8 cellular contexts compared by ENCODE assay signal in genomic region chr1:27153549-27153886, GRCh38. TPM values are rescaled to one million over a fixed set of nuclear protein-coding genes. Genes with fewer than 3 reads are reported as not detected.
DNase-seq lines count a peak whose midpoint lies in the region; ATAC-seq and TF ChIP-seq lines count a peak whose summit lies in the region.

No MANE protein-coding gene starts in this region.

- intact Hi-C loops in esophagus squamous epithelium (cut with DNase I): no loop called here

- H3K9me3 ChIP-seq in esophagus squamous epithelium: no peaks in the 10 kb centered on the region

- H3K27me3 Mint-ChIP-seq in progenitor cell of endocrine pancreas: no peaks in the 10 kb centered on the region

- POLR2A ChIA-PET in RWPE1 (lab: Yijun Ruan, JAX; ENCODE audit: low non-redundant PET): interaction anchor here (0.8 to 1.8 kb wide), 2 partner anchors 42 to 52 kb away, joined by 3 to 13 read pairs; no protein-coding TSS in a partner anchor

- ATAC-seq in GM19467 (IDR thresholded peaks at IDR 0.05; ENCODE audit: unreplicated experiment): no peak
- ATAC-seq in GM21423 (IDR thresholded peaks at IDR 0.05; ENCODE audit: unreplicated experiment): no peak

- TF ChIP-seq CTCF in RWPE1 (conservative IDR thresholded peaks at IDR 0.05; ENCODE audit: low read depth) (no peak), esophagus squamous epithelium (IDR thresholded peaks at IDR 0.05) (no peak), progenitor cell of endocrine pancreas (IDR thresholded peaks at IDR 0.05; ENCODE audit: unreplicated experiment) (no peak)

- peaks cover 34 to 70% (median 43%) of the 10 kb centered on the region in 3 donors for H3K4me1 ChIP-seq in esophagus squamous epithelium

- H3K4me3 ChIP-seq in esophagus squamous epithelium: peak overlapping the region; percentile 72 to 86 (median 76)

- no peaks in the 10 kb centered on the region for H3K27me3 ChIP-seq in esophagus squamous epithelium

- H3K4me1 Mint-ChIP-seq in progenitor cell of endocrine pancreas (ENCODE audit: low read depth): peaks cover 34% of the 10 kb centered on the region

- H3K36me3 ChIP-seq in esophagus squamous epithelium: no peaks in the 10 kb centered on the region

- peak overlapping the region; percentile 92 for H3K27ac Mint-ChIP-seq in progenitor cell of endocrine pancreas

- TF ChIP-seq POLR2A in esophagus squamous epithelium (IDR thresholded peaks at IDR 0.05): no peak

- no peaks in the 10 kb centered on the region for H3K36me3 Mint-ChIP-seq in progenitor cell of endocrine pancreas (ENCODE audit: insufficient read depth)

- CTCF ChIA-PET in RWPE1 (lab: Yijun Ruan, JAX): interaction anchor here (0.5 to 0.7 kb wide), 3 partner anchors 31 to 67 kb away, joined by 3 to 4 read pairs (median 3); no protein-coding TSS in a partner anchor

- peak overlapping the region; percentile 84 for H3K4me3 Mint-ChIP-seq in progenitor cell of endocrine pancreas (ENCODE audit: low read depth)

- WGBS in esophagus squamous epithelium, 2 donors: 12 to 44% methylated on average over 2 to 3 of the region's 4 CpGs

- H3K9me3 Mint-ChIP-seq in progenitor cell of endocrine pancreas (ENCODE audit: low read depth): no peaks in the 10 kb centered on the region

- peak; percentile 56 for DNase-seq in Daoy (ENCODE audit: low read depth)
- no peak for DNase-seq in RWPE1 (ENCODE audit: low spot score)
- no peak for DNase-seq in esophagus squamous epithelium (lab: John Stamatoyannopoulos, UW)
- no peak for DNase-seq in progenitor cell of endocrine pancreas (ENCODE audit: low spot score, unreplicated experiment)
- DNase-seq in middle frontal gyrus (ENCODE audit: extremely low spot score, low spot score): no peak
- DNase-seq in HCEC 1CT: no peak

- H3K27ac ChIP-seq in RWPE1: peak overlapping the region; percentile 92
- peak overlapping the region; percentile 91 to 94 (median 92) for H3K27ac ChIP-seq in esophagus squamous epithelium

RNA-seq across cellular contexts. Expression of gene SLC9A1, which starts 1.4 kb away (rescaled TPM):
- 5.4 and 6.1 TPM in 2 replicates for total RNA-seq in Daoy (2014; rRNA removed; shearing (Covaris generic))
- 10 to 100 TPM; 11.4 to 18.8 (median 16.6) TPM for total RNA-seq in esophagus squamous epithelium
- total RNA-seq in progenitor cell of endocrine pancreas: 19.6 and 23.3 TPM in 2 replicates
